ENCODE assay signal across 20 cellular contexts in the genomic region with DNA sequence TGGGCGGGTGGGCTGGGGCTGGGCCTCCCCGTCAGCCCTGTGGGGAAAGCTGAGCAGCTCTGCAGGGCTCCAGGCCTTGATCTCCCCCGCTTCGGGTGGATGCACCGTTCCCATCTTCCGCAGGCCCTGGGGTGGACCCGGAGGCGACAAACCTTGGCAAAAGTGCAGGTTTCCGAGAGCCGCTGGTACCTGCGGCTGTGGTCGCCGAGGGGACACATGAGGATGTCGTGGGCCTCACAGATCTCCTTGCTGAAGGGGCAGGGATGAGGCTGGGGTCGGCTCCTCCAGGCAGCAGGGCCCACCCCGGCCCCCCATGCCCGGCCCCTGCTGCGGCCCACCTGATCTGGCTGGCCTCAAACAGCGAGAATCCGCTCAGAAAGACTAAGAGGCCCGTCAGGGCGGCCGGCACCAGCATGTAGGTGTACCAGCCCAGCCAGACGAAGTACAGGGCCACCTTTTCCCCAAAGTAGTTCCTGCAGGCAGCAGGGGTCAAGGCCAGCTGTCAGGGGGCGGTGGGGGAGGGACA. TPM values are rescaled to one million over a fixed set of nuclear protein-coding genes. Genes with fewer than 3 reads are reported as not detected.
"Had no signal": no experiment of that assay in that cellular context is flagged by ENCODE, and none has a peak within 500 bp of the region (broad histone marks: within the 10 kb centered on the region; RNA-seq: fewer than 3 reads in every experiment).

No MANE protein-coding gene starts in this region.

- H3K4me3 ChIP-seq: coronary artery, esophagus muscularis mucosa, hepatocyte, sigmoid colon, spleen, upper lobe of left lung had no signal

- H3K4me3 Mint-ChIP-seq: activated CD8-positive, alpha-beta T cell treated with anti-CD3 and anti-CD28 coated beads for 36 hours; activated naive CD8-positive, alpha-beta T cell; activated T-cell treated with anti-CD3 and anti-CD28 coated beads, Interleukin-2, amount 50 U/mL, for 4 hours; brain; central memory CD8-positive, alpha-beta T cell; neural crest cell; stimulated activated naive CD8-positive, alpha-beta T cell treated with anti-CD3 and anti-CD28 coated beads, Interleukin-15, Interleukin-2, amounts not matched to agents 100 ng/mL and 50 ng/mL, for 24 hours had no signal

- DNase-seq: activated CD4-positive, alpha-beta T cell treated with anti-CD3 and anti-CD28 coated beads for 48 hours; activated CD8-positive, alpha-beta T cell treated with anti-CD3 and anti-CD28 coated beads for 36 hours; activated effector memory CD4-positive, alpha-beta T cell treated with Interleukin-2 at 50 U/mL for 16 hours; activated T-cell treated with anti-CD3 and anti-CD28 coated beads, Interleukin-2, amount 50 U/mL, for 4 hours; sigmoid colon; T-helper 1 cell; T1000 had no signal

- ATAC-seq: activated CD8-positive, alpha-beta T cell treated with anti-CD3 and anti-CD28 coated beads for 36 hours; activated T-cell treated with anti-CD3 and anti-CD28 coated beads, Interleukin-2, amount 50 U/mL, for 4 hours had no signal

- H3K4me1 Mint-ChIP-seq: brain; central memory CD8-positive, alpha-beta T cell; neural crest cell had no signal

- H3K27me3 Mint-ChIP-seq: activated CD8-positive, alpha-beta T cell treated with anti-CD3 and anti-CD28 coated beads for 36 hours; activated naive CD8-positive, alpha-beta T cell; central memory CD8-positive, alpha-beta T cell; stimulated activated naive CD8-positive, alpha-beta T cell treated with anti-CD3 and anti-CD28 coated beads, Interleukin-15, Interleukin-2, amounts not matched to agents 100 ng/mL and 50 ng/mL, for 24 hours had no signal

- H3K27ac ChIP-seq: coronary artery, esophagus muscularis mucosa, hepatocyte, sigmoid colon, spleen, upper lobe of left lung, VCaP had no signal

- H3K36me3 ChIP-seq: esophagus muscularis mucosa, sigmoid colon, upper lobe of left lung had no signal

- H3K4me1 ChIP-seq: esophagus muscularis mucosa, sigmoid colon, spleen, upper lobe of left lung had no signal

- H3K9me3 Mint-ChIP-seq: activated T-cell treated with anti-CD3 and anti-CD28 coated beads, Interleukin-2, amount 50 U/mL, for 4 hours; central memory CD8-positive, alpha-beta T cell; stimulated activated naive CD8-positive, alpha-beta T cell treated with anti-CD3 and anti-CD28 coated beads, Interleukin-15, Interleukin-2, amounts not matched to agents 100 ng/mL and 50 ng/mL, for 24 hours had no signal

- H3K27ac Mint-ChIP-seq: activated CD8-positive, alpha-beta T cell treated with anti-CD3 and anti-CD28 coated beads for 36 hours; activated naive CD8-positive, alpha-beta T cell; brain; stimulated activated naive CD8-positive, alpha-beta T cell treated with anti-CD3 and anti-CD28 coated beads, Interleukin-15, Interleukin-2, amounts not matched to agents 100 ng/mL and 50 ng/mL, for 24 hours had no signal

- H3K9me3 ChIP-seq: esophagus muscularis mucosa, sigmoid colon, spleen, upper lobe of left lung had no signal

- H3K27me3 ChIP-seq: hepatocyte, spleen, upper lobe of left lung had no signal

- H3K36me3 Mint-ChIP-seq: brain had no signal

RNA-seq across cellular contexts. Expression of gene ANO9, which starts 11.8 kb away (rescaled TPM):
- total RNA-seq: neural crest cell, osteoblast, temporal lobe had no signal
